In genomic region chr17:42388381-42389134, GRCh38 we compare ENCODE assay signal across 1 cellular context.
TF ChIP-seq lines count a peak whose summit lies in the region.

Gene STAT3, minus strand, starts transcription at chr17:42388442. Its CDS starts 39,926 bp downstream, at chr17:42348516.

TF ChIP-seq in K562, 482 proteins besides CTCF, POLR2A, EP300 and RAD21 (continued from another document and continues in another):
- TF ChIP-seq MGA (IDR thresholded peaks at IDR 0.05) (peak; percentile 54), ZNF785 (CRISPR knock-in tag; IDR thresholded peaks at IDR 0.05) (no peak), ZNF609 (CRISPR knock-in tag; IDR thresholded peaks at IDR 0.05; ENCODE audit: borderline replicate concordance) (no peak), SMAD1 (IDR thresholded peaks at IDR 0.05; ENCODE audit: low read depth, low read length, partially characterized antibody) (peak; percentile 10), AFF1 (IDR thresholded peaks at IDR 0.05; ENCODE audit: low read depth in 1 of 2, partially characterized antibody in 2 of 2) (peak in 1 of 2 experiments; percentile 70), ZNF717 (CRISPR knock-in tag; IDR thresholded peaks at IDR 0.05) (no peak), ZNF766 (CRISPR knock-in tag; conservative IDR thresholded peaks at IDR 0.05) (peak; percentile 64), CEBPZ (IDR thresholded peaks at IDR 0.05; ENCODE audit: borderline replicate concordance, low read depth, low read length) (peak; percentile 60), FOSL1 (tag; conservative IDR thresholded peaks at IDR 0.05) (0 out of 2 replicates have a peak, but pooled peaks have one; percentile 31), CBFA2T3 (IDR thresholded peaks at IDR 0.05) (no peak), COPS2 (conservative IDR thresholded peaks at IDR 0.05) (no peak), PURB (CRISPR knock-in tag; IDR thresholded peaks at IDR 0.05; ENCODE audit: low read depth) (no peak), BCL6 (CRISPR knock-in tag; IDR thresholded peaks at IDR 0.05) (no peak), ATF6 (CRISPR knock-in tag; IDR thresholded peaks at IDR 0.05) (no peak), MNT (conservative IDR thresholded peaks at IDR 0.05) (peak; percentile 90 to 94), TOE1 (IDR thresholded peaks at IDR 0.05; ENCODE audit: borderline replicate concordance) (peak; percentile 57; the same call in 1 of the 2 replicates), TOE1 (CRISPR knock-in tag; IDR thresholded peaks at IDR 0.05; ENCODE audit: borderline replicate concordance, low read depth) (no peak), CAMTA2 (CRISPR knock-in tag; conservative IDR thresholded peaks at IDR 0.05) (no peak), FOXJ2 (tag; IDR thresholded peaks at IDR 0.05) (peak; percentile 70; the same call in 1 of the 2 replicates), ATF4 (CRISPR knock-in tag; IDR thresholded peaks at IDR 0.05) (no peak)
